In the genomic region with DNA sequence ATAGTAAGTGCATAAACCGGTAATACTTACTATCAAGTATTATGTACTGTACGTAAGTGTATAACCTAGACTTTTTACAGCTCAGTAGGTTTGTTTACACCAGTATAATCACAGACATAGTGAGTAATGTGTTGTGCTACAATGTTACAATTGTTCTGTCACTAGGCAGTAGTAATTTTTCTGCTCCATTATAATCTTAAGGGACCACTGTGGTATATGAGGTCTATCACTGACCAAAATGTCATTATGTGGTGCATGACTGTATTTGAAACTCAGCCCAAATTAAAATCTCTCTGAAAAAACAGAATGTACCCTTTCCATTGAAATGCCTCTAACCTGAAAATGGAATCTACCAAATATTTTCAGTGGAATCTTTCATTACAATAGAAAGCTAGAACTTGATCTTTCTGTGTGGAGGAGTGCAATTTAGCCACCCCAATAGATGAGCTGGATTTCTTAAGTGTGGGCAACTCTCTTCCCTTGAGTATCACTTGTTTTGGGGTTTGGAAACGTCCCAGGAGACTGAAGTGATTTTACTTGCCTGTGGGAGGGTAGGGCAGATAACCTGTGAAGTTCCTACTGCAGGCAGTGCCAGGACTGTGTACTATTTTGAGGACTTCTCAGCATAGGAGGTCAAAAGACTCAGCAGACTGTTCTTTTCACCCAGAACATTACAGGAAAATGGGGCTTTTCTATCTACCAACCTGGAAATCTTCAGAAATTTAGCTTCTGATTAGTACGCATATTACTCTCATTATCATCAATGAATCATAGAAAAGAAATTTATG, we compare ENCODE assay signal across 23 cellular contexts. TPM values are rescaled to one million over a fixed set of nuclear protein-coding genes. Genes with fewer than 3 reads are reported as not detected.
A peak's percentile ranks its signal among the peaks of the same experiment; 100 is the strongest.
DNase-seq lines count a peak whose midpoint lies in the region; ATAC-seq, FAIRE-seq and TF ChIP-seq lines count a peak whose summit lies in the region.
"Had no signal": no experiment of that assay in that cellular context is flagged by ENCODE, and none has a peak within 500 bp of the region (broad histone marks: within the 10 kb centered on the region; RNA-seq: fewer than 3 reads in every experiment).

No MANE protein-coding gene starts in this region.

- intact Hi-C loops in IMR-90 (cut with micrococcal nuclease): no loop called here

- H3K27me3 ChIP-seq in IMR-90 (ENCODE audit: control insufficient read depth, insufficient read depth, low read length) (no peaks in the 10 kb centered on the region), astrocyte (ENCODE audit: insufficient read depth, low read length) (no peaks in the 10 kb centered on the region), mesenchymal stem cell (ENCODE audit: control insufficient read depth in 1 of 2, insufficient read depth in 1 of 2, low read length in 2 of 2) (no peaks in the 10 kb centered on the region), foreskin keratinocyte (no peaks in the 10 kb centered on the region)

- H4K91ac ChIP-seq in IMR-90 (ENCODE audit: insufficient read depth, low read depth, low read length) (no peak overlapping the region), mesenchymal stem cell (ENCODE audit: low read length) (no peak overlapping the region)

- H4K20me1 ChIP-seq in IMR-90 (ENCODE audit: insufficient read depth, low read length) (no peaks in the 10 kb centered on the region), astrocyte (ENCODE audit: insufficient read depth, low read length) (no peaks in the 10 kb centered on the region)

- H2AK5ac ChIP-seq in IMR-90 (ENCODE audit: low read depth, low read length) (no peak overlapping the region), mesenchymal stem cell (ENCODE audit: low read length, severe bottlenecking) (no peak overlapping the region)

- no peak for TF ChIP-seq CTCF in IMR-90 (conservative IDR thresholded peaks at IDR 0.05; ENCODE audit: low read depth, low read length)
- TF ChIP-seq CTCF in astrocyte (IDR thresholded peaks at IDR 0.05; ENCODE audit: insufficient read depth, low read depth, low read length): no peak
- TF ChIP-seq CTCF in foreskin keratinocyte (conservative IDR thresholded peaks at IDR 0.05): no peak

- H3K18ac ChIP-seq in IMR-90 (ENCODE audit: low read depth, low read length) (no peak overlapping the region), mesenchymal stem cell (ENCODE audit: low read depth in 1 of 2, low read length in 2 of 2) (no peak overlapping the region)

- ATAC-seq in activated T-cell treated with anti-CD3 and anti-CD28 coated beads, Interleukin-2, amount 50 U/mL, for 4 hours: peak; percentile 39 to 53
- ATAC-seq in IMR-90 (ENCODE audit: low read depth) (peak; percentile 13; the same call in 1 of the 2 replicates), GM21576 (IDR thresholded peaks at IDR 0.05; ENCODE audit: unreplicated experiment) (no peak), foreskin keratinocyte (no peak)
- peak; percentile 72 for ATAC-seq in stimulated activated effector memory CD8-positive, alpha-beta T cell treated with anti-CD3 and anti-CD28 coated beads, Interleukin-12 subunit alpha, Interleukin-12 subunit beta, amount 100 ng/mL, for 72 hours

- H3K27me3 Mint-ChIP-seq in activated T-cell treated with anti-CD3 and anti-CD28 coated beads, Interleukin-2, amount 50 U/mL, for 4 hours (ENCODE audit: low read depth): no peaks in the 10 kb centered on the region
- H3K27me3 Mint-ChIP-seq in astrocyte (ENCODE audit: low read depth, unreplicated experiment): no peaks in the 10 kb centered on the region

- H4K5ac ChIP-seq in IMR-90 (ENCODE audit: low read depth, low read length): no peak overlapping the region

- DNase-seq in activated T-cell treated with anti-CD3 and anti-CD28 coated beads, Interleukin-2, amount 50 U/mL, for 4 hours: no peak
- DNase-seq in activated T-cell treated with anti-CD3 and anti-CD28 coated beads for 4 hours (no peak), IMR-90 (peak; percentile 13), astrocyte (ENCODE audit: low read depth) (peak; percentile 46), mesenchymal stem cell (no peak), foreskin keratinocyte (no peak)
- DNase-seq in stimulated activated effector memory CD8-positive, alpha-beta T cell treated with anti-CD3 and anti-CD28 coated beads, Interleukin-12 subunit alpha, Interleukin-12 subunit beta, amount 100 ng/mL, for 72 hours (ENCODE audit: low spot score in 2 of 2): no peak
- DNase-seq: aorta; DND-41; endodermal cell; GM23248; NCI-H1092 treated with DMSO at 0.1 percent for 48 hours; NCI-H2107; NCI-H69; nephron progenitor cell; stimulated activated CD4-positive, alpha-beta T cell treated with anti-CD3 and anti-CD28 coated beads, Interleukin-15, amount 100 ng/mL, for 24 hours; stimulated activated naive CD4-positive, alpha-beta T cell; T-helper 9 cell; trophoblast cell had no signal

- H3K56ac ChIP-seq in IMR-90 (ENCODE audit: extremely low read depth, insufficient read depth, low read length): no peak overlapping the region

- no peak overlapping the region for H3K14ac ChIP-seq in IMR-90 (replicated peaks; ENCODE audit: low read depth, low read length)
- no peak overlapping the region for H3K14ac ChIP-seq in mesenchymal stem cell (ENCODE audit: low read length in 2 of 2)

- H2BK120ac ChIP-seq in IMR-90 (ENCODE audit: low read depth, low read length) (no peak overlapping the region), mesenchymal stem cell (ENCODE audit: low read depth, low read length) (no peak overlapping the region)

- H3K4ac ChIP-seq in IMR-90 (ENCODE audit: low read depth, low read length): no peak overlapping the region
- H3K4ac ChIP-seq in mesenchymal stem cell (ENCODE audit: low read depth in 1 of 2, low read length in 2 of 2): no peak overlapping the region

- no peak for TF ChIP-seq POLR2A in IMR-90 (IDR thresholded peaks at IDR 0.05; ENCODE audit: low read depth, low read length)

- CTCF ChIA-PET in IMR-90 (lab: Yijun Ruan, JAX): no interaction called here

- H4K8ac ChIP-seq in IMR-90 (ENCODE audit: low read depth in 2 of 2, low read length in 2 of 2): no peak overlapping the region
- no peak overlapping the region for H4K8ac ChIP-seq in mesenchymal stem cell (ENCODE audit: low read length)

- H2BK15ac ChIP-seq in IMR-90 (ENCODE audit: low read depth, low read length) (no peak overlapping the region), mesenchymal stem cell (ENCODE audit: low read depth, poor library complexity, severe bottlenecking) (no peak overlapping the region)

- no peak overlapping the region for H3K27ac Mint-ChIP-seq in astrocyte (ENCODE audit: unreplicated experiment)
- H3K27ac Mint-ChIP-seq in stimulated activated effector memory CD8-positive, alpha-beta T cell treated with anti-CD3 and anti-CD28 coated beads, Interleukin-12 subunit alpha, Interleukin-12 subunit beta, amount 100 ng/mL, for 72 hours: peak overlapping the region; percentile 84
- H3K27ac Mint-ChIP-seq: endodermal cell, nephron progenitor cell had no signal

- H2BK5ac ChIP-seq in IMR-90 (ENCODE audit: low read depth, low read length, poor library complexity, severe bottlenecking) (no peak overlapping the region), mesenchymal stem cell (ENCODE audit: low read depth, low read length, poor library complexity, severe bottlenecking) (no peak overlapping the region)

- in situ Hi-C loops in IMR-90 (cut with MboI; ENCODE audit: low sequenced_read_pairs): no loop called here

- WGBS in IMR-90 (ENCODE audit: extremely low coverage in 2 of 2, insufficient read length in 1 of 2), 2 experiments: no CpG with 5 or more reads among the region's 4 CpGs
- WGBS in mesenchymal stem cell: 100% methylated on average over 1 of the region's 4 CpGs

- no peak overlapping the region for H2BK12ac ChIP-seq in mesenchymal stem cell (ENCODE audit: low read length in 2 of 2)

- H3K9ac ChIP-seq in IMR-90 (ENCODE audit: low read depth, low read length): no peak overlapping the region
- H3K9ac ChIP-seq in astrocyte (ENCODE audit: low read length): no peak overlapping the region
- no peak overlapping the region for H3K9ac ChIP-seq in mesenchymal stem cell (ENCODE audit: low read length)
- H3K9ac ChIP-seq: GM23248 had no signal

- H2AFZ ChIP-seq in IMR-90 (replicated peaks; ENCODE audit: low read length, poor library complexity): no peak overlapping the region
- no peak overlapping the region for H2AFZ ChIP-seq in astrocyte (ENCODE audit: low read depth, low read length)
- no peak overlapping the region for H2AFZ ChIP-seq in mesenchymal stem cell (ENCODE audit: low read depth, low read length)
- H2AFZ ChIP-seq: GM23248 had no signal

- dilution Hi-C loops in IMR-90 (cut with HindIII; ENCODE audit: low sequenced_read_pairs, unreplicated experiment): no loop called here

- no peak for TF ChIP-seq RAD21 in IMR-90 (IDR thresholded peaks at IDR 0.05; ENCODE audit: low read length)

- H3K4me2 ChIP-seq in IMR-90 (ENCODE audit: low read depth, low read length) (no peak overlapping the region), astrocyte (ENCODE audit: low read length) (no peak overlapping the region), mesenchymal stem cell (ENCODE audit: low read length, poor library complexity, severe bottlenecking) (no peak overlapping the region)

- peaks cover 16% of the 10 kb centered on the region for H3K4me1 Mint-ChIP-seq in activated T-cell treated with anti-CD3 and anti-CD28 coated beads, Interleukin-2, amount 50 U/mL, for 4 hours (ENCODE audit: low read depth)
- peaks cover 3% of the 10 kb centered on the region for H3K4me1 Mint-ChIP-seq in astrocyte (ENCODE audit: low read depth, unreplicated experiment)
- H3K4me1 Mint-ChIP-seq in stimulated activated effector memory CD8-positive, alpha-beta T cell treated with anti-CD3 and anti-CD28 coated beads, Interleukin-12 subunit alpha, Interleukin-12 subunit beta, amount 100 ng/mL, for 72 hours: peaks cover 53% of the 10 kb centered on the region
- H3K4me1 Mint-ChIP-seq: endodermal cell, nephron progenitor cell had no signal

- no peaks in the 10 kb centered on the region for H3K36me3 ChIP-seq in IMR-90 (ENCODE audit: control insufficient read depth, insufficient read depth, low read length)
- no peaks in the 10 kb centered on the region for H3K36me3 ChIP-seq in astrocyte (ENCODE audit: insufficient read depth, low read length)
- peaks cover 0 to 2% of the 10 kb centered on the region in 2 experiments for H3K36me3 ChIP-seq in mesenchymal stem cell (ENCODE audit: control insufficient read depth in 1 of 2, insufficient read depth in 2 of 2, low read depth in 1 of 2, low read length in 2 of 2)

- H2BK20ac ChIP-seq in IMR-90 (ENCODE audit: low read depth, low read length): no peak overlapping the region

- no TSS peak for BruUV-seq in IMR-90 (replicated peaks; lab: Mats Ljungman, UMichigan)

- no peak overlapping the region for H3K4me3 Mint-ChIP-seq in activated T-cell treated with anti-CD3 and anti-CD28 coated beads, Interleukin-2, amount 50 U/mL, for 4 hours
- no peak overlapping the region for H3K4me3 Mint-ChIP-seq in astrocyte (ENCODE audit: unreplicated experiment)
- no peak overlapping the region for H3K4me3 Mint-ChIP-seq in stimulated activated effector memory CD8-positive, alpha-beta T cell treated with anti-CD3 and anti-CD28 coated beads, Interleukin-12 subunit alpha, Interleukin-12 subunit beta, amount 100 ng/mL, for 72 hours
- H3K4me3 Mint-ChIP-seq: endodermal cell, nephron progenitor cell had no signal

- no peak overlapping the region for H2AK9ac ChIP-seq in IMR-90 (replicated peaks; ENCODE audit: low read depth, low read length, poor library complexity)

- peaks cover 5% of the 10 kb centered on the region; the same call in 1 of the 2 replicates for H3K9me1 ChIP-seq in IMR-90 (ENCODE audit: insufficient read depth, low read length)

- H3K27ac ChIP-seq in IMR-90 (ENCODE audit: insufficient read depth, low read length): no peak overlapping the region
- H3K27ac ChIP-seq in astrocyte (ENCODE audit: low read depth, low read length): no peak overlapping the region
- H3K27ac ChIP-seq in mesenchymal stem cell (ENCODE audit: low read length, poor library complexity, severe bottlenecking): no peak overlapping the region
- no peak overlapping the region for H3K27ac ChIP-seq in foreskin keratinocyte
- H3K27ac ChIP-seq: GM23248 had no signal

- H3K4me3 ChIP-seq in IMR-90 (ENCODE audit: insufficient read depth, low read depth, low read length) (no peak overlapping the region), astrocyte (ENCODE audit: insufficient read depth, low read depth, low read length) (no peak overlapping the region), mesenchymal stem cell (ENCODE audit: insufficient read depth in 1 of 2, low read depth in 1 of 2, low read length in 2 of 2) (no peak overlapping the region)
- H3K4me3 ChIP-seq: GM23248 had no signal

- POLR2A ChIA-PET in IMR-90 (lab: Charles Lee; ENCODE audit: unreplicated experiment): no interaction called here

- H3K79me2 ChIP-seq in astrocyte (ENCODE audit: insufficient read depth, low read length): no peaks in the 10 kb centered on the region

- FAIRE-seq in astrocyte (lab: Jason Lieb, UNC): no peak
- FAIRE-seq: colon, islet of Langerhans had no signal

- no peaks in the 10 kb centered on the region for H3K79me1 ChIP-seq in IMR-90 (ENCODE audit: low read depth in 1 of 2, low read length in 2 of 2)
- no peaks in the 10 kb centered on the region for H3K79me1 ChIP-seq in mesenchymal stem cell (replicated peaks; ENCODE audit: low read length, poor library complexity, severe bottlenecking)

- H3K9me3 ChIP-seq in IMR-90 (ENCODE audit: control insufficient read depth, insufficient read depth, low read length) (no peaks in the 10 kb centered on the region), astrocyte (ENCODE audit: insufficient read depth, low read depth, low read length) (no peaks in the 10 kb centered on the region), mesenchymal stem cell (ENCODE audit: control insufficient read depth, low read length) (no peaks in the 10 kb centered on the region)

- H3K23ac ChIP-seq in IMR-90 (ENCODE audit: low read depth, low read length): no peak overlapping the region
- no peak overlapping the region for H3K23ac ChIP-seq in mesenchymal stem cell (ENCODE audit: low read length in 2 of 2)

- H3K4me1 ChIP-seq in IMR-90 (ENCODE audit: control insufficient read depth, insufficient read depth, low read length): no peaks in the 10 kb centered on the region; the same call in 1 of the 2 replicates
- H3K4me1 ChIP-seq in astrocyte (ENCODE audit: insufficient read depth, low read length): no peaks in the 10 kb centered on the region
- H3K4me1 ChIP-seq in mesenchymal stem cell (ENCODE audit: control insufficient read depth, insufficient read depth, low read depth, low read length): no peaks in the 10 kb centered on the region
- no peaks in the 10 kb centered on the region for H3K4me1 ChIP-seq in foreskin keratinocyte

- H3K36me3 Mint-ChIP-seq in activated T-cell treated with anti-CD3 and anti-CD28 coated beads, Interleukin-2, amount 50 U/mL, for 4 hours (ENCODE audit: insufficient read depth): peaks cover 58% of the 10 kb centered on the region
- H3K36me3 Mint-ChIP-seq in astrocyte (ENCODE audit: low read depth, unreplicated experiment): peaks cover 2% of the 10 kb centered on the region
- H3K36me3 Mint-ChIP-seq in stimulated activated effector memory CD8-positive, alpha-beta T cell treated with anti-CD3 and anti-CD28 coated beads, Interleukin-12 subunit alpha, Interleukin-12 subunit beta, amount 100 ng/mL, for 72 hours: peaks cover 100% of the 10 kb centered on the region

- no peaks in the 10 kb centered on the region for H3K9me3 Mint-ChIP-seq in activated T-cell treated with anti-CD3 and anti-CD28 coated beads, Interleukin-2, amount 50 U/mL, for 4 hours
- H3K9me3 Mint-ChIP-seq in astrocyte (ENCODE audit: unreplicated experiment): peaks cover 2% of the 10 kb centered on the region
- H3K9me3 Mint-ChIP-seq in stimulated activated effector memory CD8-positive, alpha-beta T cell treated with anti-CD3 and anti-CD28 coated beads, Interleukin-12 subunit alpha, Interleukin-12 subunit beta, amount 100 ng/mL, for 72 hours: no peaks in the 10 kb centered on the region
- H3K9me3 Mint-ChIP-seq: endodermal cell, nephron progenitor cell had no signal

RNA-seq across cellular contexts. Expression of gene FAM98B, which starts 50.9 kb away (rescaled TPM):
- 10 to 100 TPM; 42.5 to 44.6 (median 44.0) TPM for total RNA-seq in activated T-cell treated with anti-CD3 and anti-CD28 coated beads, Interleukin-2, amount 50 U/mL, for 4 hours
- total RNA-seq in IMR-90 (2012; rRNA removed): 2.7 and 7.2 TPM in 2 replicates
- polyA plus RNA-seq in IMR-90 (2012; rRNA removed): 7.9 and 12.2 TPM in 2 replicates
- polyA plus RNA-seq in IMR-90 (2012; cell fraction: cytosol; rRNA removed): 1.0 and 1.5 TPM in 2 replicates
- polyA plus RNA-seq in IMR-90 (2012; cell fraction: nucleus; rRNA removed; ENCODE audit: low replicate concordance): 0.23 and 2.2 TPM in 2 replicates
- total RNA-seq in astrocyte: 15.5 and 21.6 TPM in 2 replicates
- polyA plus RNA-seq in mesenchymal stem cell (2013, experiment 1 of 2): 19.2 TPM
- polyA plus RNA-seq in mesenchymal stem cell (2013, experiment 2 of 2): 21.0 TPM
- total RNA-seq in foreskin keratinocyte: 13.6 and 14.6 TPM in 2 replicates
- 13.4 and 14.4 TPM in 2 replicates for polyA plus RNA-seq in foreskin keratinocyte

RNA-seq across cellular contexts. Expression of gene RASGRP1, which starts 59.7 kb away (rescaled TPM):
- total RNA-seq in activated T-cell treated with anti-CD3 and anti-CD28 coated beads, Interleukin-2, amount 50 U/mL, for 4 hours: 10 to 100 TPM; 36.9 to 55.5 (median 47.6) TPM
- total RNA-seq in IMR-90 (2012; rRNA removed): 1.9 and 3.2 TPM in 2 replicates
- 1.4 TPM in 2 replicates for polyA plus RNA-seq in IMR-90 (2012; rRNA removed)
- 0.43 and 0.60 TPM in 2 replicates for polyA plus RNA-seq in IMR-90 (2012; cell fraction: cytosol; rRNA removed)
- 0.97 and 2.6 TPM in 2 replicates for polyA plus RNA-seq in IMR-90 (2012; cell fraction: nucleus; rRNA removed; ENCODE audit: low replicate concordance)
- 0.50 and 1.4 TPM in 2 replicates for total RNA-seq in astrocyte
- 0.01 TPM for polyA plus RNA-seq in mesenchymal stem cell (2013, experiment 1 of 2)
- 0.01 TPM for polyA plus RNA-seq in mesenchymal stem cell (2013, experiment 2 of 2)
- total RNA-seq in foreskin keratinocyte: not detected in 2 replicates
- polyA plus RNA-seq in foreskin keratinocyte: not detected in 2 replicates
- total RNA-seq: fibroblast of lung had no signal

Comparison
In these comparisons a context has a peak if more than half of its experiments do, and no peak if none do; other contexts are left out.
1. ATAC-seq: peak in activated T-cell treated with anti-CD3 and anti-CD28 coated beads, Interleukin-2, amount 50 U/mL, for 4 hours (2 of 2), IMR-90 (single experiment) and stimulated activated effector memory CD8-positive, alpha-beta T cell treated with anti-CD3 and anti-CD28 coated beads, Interleukin-12 subunit alpha, Interleukin-12 subunit beta, amount 100 ng/mL, for 72 hours (single experiment); none in GM21576 (single experiment) and foreskin keratinocyte (single experiment).
2. DNase-seq: peak in IMR-90 (single experiment) and astrocyte (single experiment); none in activated T-cell treated with anti-CD3 and anti-CD28 coated beads, Interleukin-2, amount 50 U/mL, for 4 hours (single experiment), activated T-cell treated with anti-CD3 and anti-CD28 coated beads for 4 hours (single experiment), stimulated activated effector memory CD8-positive, alpha-beta T cell treated with anti-CD3 and anti-CD28 coated beads, Interleukin-12 subunit alpha, Interleukin-12 subunit beta, amount 100 ng/mL, for 72 hours (0 of 2), mesenchymal stem cell (single experiment) and foreskin keratinocyte (0 of 2).